ENCODE assay signal across 8 cellular contexts in the genomic region with DNA sequence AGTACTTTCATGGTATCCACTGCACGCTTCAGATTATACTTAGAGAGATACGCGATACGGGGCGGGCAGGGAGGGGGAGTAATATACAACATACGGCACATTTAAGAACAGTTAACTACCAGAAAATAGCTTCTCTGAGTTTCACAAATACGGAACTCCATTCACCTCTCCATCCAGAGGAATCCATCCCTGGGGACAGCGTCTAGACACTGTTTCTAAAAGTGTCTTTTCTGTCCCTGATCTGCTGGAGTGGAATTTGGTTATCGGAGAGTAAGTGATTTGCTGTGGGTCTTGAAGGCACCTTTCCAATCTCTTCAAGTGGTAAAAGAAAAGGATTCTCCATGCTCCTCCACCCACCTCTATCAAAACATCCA. TPM values are rescaled to one million over a fixed set of nuclear protein-coding genes. Genes with fewer than 3 reads are reported as not detected.
DNase-seq lines count a peak whose midpoint lies in the region; ATAC-seq and TF ChIP-seq lines count a peak whose summit lies in the region.

No MANE protein-coding gene starts in this region.

- H3K4me2 ChIP-seq in fibroblast of lung (ENCODE audit: extremely low read depth, insufficient read depth, low read length), result peak overlapping the region; percentile 85

- peak overlapping the region; percentile 94 for H2AFZ ChIP-seq in fibroblast of lung (ENCODE audit: low read length)

- TF ChIP-seq CTCF in AG09309 (IDR thresholded peaks at IDR 0.05; ENCODE audit: control insufficient read depth, insufficient read depth, low read depth, low read length, missing control alignments) (no peak), GM20000 (IDR thresholded peaks at IDR 0.05; ENCODE audit: extremely low read depth, missing control alignments) (no peak), fibroblast of lung (conservative IDR thresholded peaks at IDR 0.05 in 1 of 2, IDR thresholded peaks at IDR 0.05 in 1 of 2; ENCODE audit: low read depth in 1 of 2, low read length in 2 of 2) (no peak), neutrophil (IDR thresholded peaks at IDR 0.05) (no peak)

- H3K36me3 ChIP-seq in fibroblast of lung (ENCODE audit: control insufficient read depth, insufficient read depth, low read length) (peaks cover 5% of the 10 kb centered on the region), neutrophil (peaks cover 13% of the 10 kb centered on the region)

- DNase-seq in AG09309 (ENCODE audit: low read depth) (no peak), GM20000 (ENCODE audit: low spot score) (peak; percentile 9), SW480 (ENCODE audit: low spot score) (peak; percentile 50), fibroblast of lung (ENCODE audit: low read depth in 2 of 2) (peak; percentile 25 to 30), NCI-H226 (no peak)

- peaks cover 38% of the 10 kb centered on the region for H3K79me2 ChIP-seq in fibroblast of lung (ENCODE audit: control insufficient read depth, insufficient read depth, low read length)

- no peaks in the 10 kb centered on the region for H3K27me3 ChIP-seq in fibroblast of lung (ENCODE audit: control insufficient read depth, insufficient read depth, low read length)
- no peaks in the 10 kb centered on the region for H3K27me3 ChIP-seq in neutrophil

- ATAC-seq in GM21786 (IDR thresholded peaks at IDR 0.05; ENCODE audit: unreplicated experiment) (no peak), HG02973 (IDR thresholded peaks at IDR 0.05; ENCODE audit: unreplicated experiment) (no peak)

- H3K4me3 ChIP-seq in AG09309 (ENCODE audit: control insufficient read depth, low read depth, low read length) (peak overlapping the region; percentile 79), fibroblast of lung (replicated peaks in 1 of 4; ENCODE audit: control extremely low read depth in 1 of 4, insufficient read depth in 1 of 4, low read depth in 3 of 4, low read length in 4 of 4) (peak overlapping the region; percentile 46 to 94 (median 93)), neutrophil (ENCODE audit: low read depth in 1 of 2, low read length in 1 of 2) (peak overlapping the region; percentile 94 to 95)

- H3K4me1 ChIP-seq in fibroblast of lung (ENCODE audit: control insufficient read depth, extremely low read depth, insufficient read depth, low read length) (peaks cover 4% of the 10 kb centered on the region), neutrophil (ENCODE audit: control insufficient read depth in 1 of 2, insufficient read depth in 1 of 2, low read depth in 1 of 2, low read length in 1 of 2) (peaks cover 32% of the 10 kb centered on the region in 2 experiments)

- no peaks in the 10 kb centered on the region for H4K20me1 ChIP-seq in fibroblast of lung (ENCODE audit: control insufficient read depth, extremely low read depth, insufficient read depth, low read length)

- peak overlapping the region; percentile 91 for H3K9ac ChIP-seq in fibroblast of lung (ENCODE audit: insufficient read depth, low read length)

- no peaks in the 10 kb centered on the region for H3K9me3 ChIP-seq in fibroblast of lung (ENCODE audit: control insufficient read depth, insufficient read depth, low read depth, low read length)
- no peaks in the 10 kb centered on the region for H3K9me3 ChIP-seq in neutrophil

- H3K27ac ChIP-seq in fibroblast of lung (ENCODE audit: insufficient read depth, low read length) (peak overlapping the region; percentile 96), neutrophil (peak overlapping the region; percentile 95)

RNA-seq across cellular contexts. Expression of a gene that starts 0.8 kb away (rescaled TPM):
- 175 and 245 TPM in 2 replicates for total RNA-seq in fibroblast of lung
- 86.1 and 93.1 TPM in 2 replicates for polyA plus RNA-seq in fibroblast of lung
- polyA plus RNA-seq in fibroblast of lung (2012), result 45.3 and 55.7 TPM in 2 replicates
- polyA minus RNA-seq in fibroblast of lung (ENCODE audit: low replicate concordance), result 22.4 and 26.4 TPM in 2 replicates

Comparison
In these comparisons a context has a peak if more than half of its experiments do, and no peak if none do; other contexts are left out.
1. DNase-seq: peak in GM20000 (single experiment), SW480 (single experiment) and fibroblast of lung (2 of 2); none in AG09309 (single experiment) and NCI-H226 (single experiment).
2. Peak in every context shown above with its lines, with median percentiles within 50 percentile points of each other: H3K4me3 ChIP-seq.